Comparison of ENCODE assay signal across 21 cellular contexts in the genomic region with DNA sequence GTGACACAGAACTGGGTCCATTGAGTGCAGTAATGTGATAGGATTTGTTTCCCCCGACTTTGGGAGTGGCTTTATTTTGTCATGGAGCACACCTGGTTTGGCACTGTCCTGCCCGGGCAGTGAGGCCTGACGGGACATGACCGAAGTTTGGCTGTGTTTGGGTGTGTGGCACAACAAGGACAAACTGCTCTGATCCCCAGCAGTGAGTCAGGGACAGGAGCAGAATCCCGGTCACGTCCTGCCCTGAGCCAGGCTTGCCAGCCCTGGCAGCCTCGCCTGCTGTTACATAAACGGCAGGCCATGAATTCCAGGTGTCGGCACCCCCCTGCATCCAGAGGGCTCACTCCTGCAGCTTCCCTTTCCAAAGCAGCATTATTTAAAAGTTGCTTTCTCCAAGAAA. TPM values are rescaled to one million over a fixed set of nuclear protein-coding genes. Genes with fewer than 3 reads are reported as not detected.
DNase-seq lines count a peak whose midpoint lies in the region; ATAC-seq, FAIRE-seq and TF ChIP-seq lines count a peak whose summit lies in the region.
"Had no signal": no experiment of that assay in that cellular context is flagged by ENCODE, and none has a peak within 500 bp of the region (broad histone marks: within the 10 kb centered on the region; RNA-seq: fewer than 3 reads in every experiment).

No MANE protein-coding gene starts in this region.

- intact Hi-C loops in esophagus squamous epithelium (cut with DNase I): no loop called here
- intact Hi-C loops in HepG2 (cut with micrococcal nuclease; ENCODE audit: unreplicated experiment): no loop called here
- intact Hi-C loops in esophagus muscularis mucosa (cut with DNase I): no loop called here

- TF ChIP-seq RAD21 in HepG2 (CRISPR knock-in tag; IDR thresholded peaks at IDR 0.05): no peak

- TF ChIP-seq EP300 in HepG2 (IDR thresholded peaks at IDR 0.05; ENCODE audit: low read depth in 2 of 2, low read length in 2 of 2): no peak
- no peak for TF ChIP-seq EP300 in HepG2 (CRISPR knock-in tag; IDR thresholded peaks at IDR 0.05; ENCODE audit: borderline replicate concordance)
- TF ChIP-seq EP300 in esophagus muscularis mucosa (IDR thresholded peaks at IDR 0.05): no peak

- H3K4me1 ChIP-seq in esophagus squamous epithelium (peaks cover 17 to 94% (median 60%) of the 10 kb centered on the region in 3 donors), HepG2 (ENCODE audit: insufficient read depth, low read length) (peaks cover 15% of the 10 kb centered on the region), esophagus muscularis mucosa (peaks cover 18 to 44% (median 28%) of the 10 kb centered on the region in 4 donors)
- H3K4me1 ChIP-seq: tibial artery had no signal

- peaks cover 59% of the 10 kb centered on the region for H3K36me3 Mint-ChIP-seq in WTC11

- H3K9me3 ChIP-seq in esophagus squamous epithelium: no peaks in the 10 kb centered on the region
- H3K9me3 ChIP-seq in HepG2 (ENCODE audit: low read length): no peaks in the 10 kb centered on the region
- H3K9me3 ChIP-seq in esophagus muscularis mucosa: no peaks in the 10 kb centered on the region
- H3K9me3 ChIP-seq: tibial artery had no signal

- DNase-seq in WTC11 (ENCODE audit: low spot score) (no peak), esophagus squamous epithelium (lab: John Stamatoyannopoulos, UW) (no peak), HepG2 (ENCODE audit: low spot score) (no peak), Ammon's horn (ENCODE audit: low spot score) (no peak), midbrain (lab: John Stamatoyannopoulos, UW) (no peak), esophagus muscularis mucosa (ENCODE audit: extremely low spot score) (no peak), amniotic stem cell (lab: John Stamatoyannopoulos, UW) (no peak)
- DNase-seq: activated CD4-positive, alpha-beta T cell treated with anti-CD3 and anti-CD28 coated beads for 36 hours; activated CD8-positive, alpha-beta memory T cell treated with anti-CD3 and anti-CD28 coated beads, Interleukin-2, amount 50 U/mL, for 4 hours; activated effector memory CD4-positive, alpha-beta T cell treated with Interleukin-2 at 50 U/mL for 16 hours; activated naive CD8-positive, alpha-beta T cell treated with anti-CD3 and anti-CD28 coated beads, Interleukin-2, amount 50 U/mL, for 24 hours; CD8-positive, alpha-beta memory T cell; immature natural killer cell; Karpas-422; NCI-H1092 treated with DMSO at 0.1 percent for 48 hours; stimulated activated CD4-positive, alpha-beta T cell treated with anti-CD3 and anti-CD28 coated beads, Interleukin-15, amount 100 ng/mL, for 24 hours; SW 1271 had no signal

- H3K4me3 ChIP-seq in esophagus squamous epithelium (no peak overlapping the region), HepG2 (replicated peaks in 1 of 3; ENCODE audit: insufficient read depth in 1 of 3, low read depth in 2 of 3, low read length in 3 of 3) (no peak overlapping the region), skin epidermis (no peak overlapping the region), esophagus muscularis mucosa (no peak overlapping the region)
- H3K4me3 ChIP-seq: tibial artery had no signal

- no peaks in the 10 kb centered on the region for H3K27me3 Mint-ChIP-seq in WTC11 (ENCODE audit: low read depth)
- H3K27me3 Mint-ChIP-seq: activated CD4-positive, alpha-beta T cell treated with anti-CD3 and anti-CD28 coated beads for 36 hours; activated naive CD8-positive, alpha-beta T cell treated with anti-CD3 and anti-CD28 coated beads, Interleukin-2, amount 50 U/mL, for 24 hours had no signal

- H3K36me3 ChIP-seq in esophagus squamous epithelium (peaks cover 0 to 47% (median 3%) of the 10 kb centered on the region in 3 donors), HepG2 (replicated peaks in 1 of 2; ENCODE audit: control insufficient read depth in 1 of 2, insufficient read depth in 2 of 2, low read length in 2 of 2) (peaks cover 5 to 35% of the 10 kb centered on the region in 2 experiments; a peak in 4 of 5 replicates), esophagus muscularis mucosa (peaks cover 12 to 56% (median 46%) of the 10 kb centered on the region in 4 donors)

- H3K9ac ChIP-seq in HepG2 (ENCODE audit: insufficient read depth, low read depth, low read length): no peak overlapping the region

- TF ChIP-seq POLR2A in esophagus squamous epithelium (IDR thresholded peaks at IDR 0.05) (no peak), HepG2 (IDR thresholded peaks at IDR 0.05; ENCODE audit: insufficient read depth in 1 of 2, low read depth in 2 of 2, low read length in 2 of 2) (no peak), esophagus muscularis mucosa (IDR thresholded peaks at IDR 0.05; ENCODE audit: low read depth) (no peak)

- CTCF ChIA-PET in WTC11 (lab: Charles Lee) (interaction anchor here (1.3 to 1.5 kb wide), 2 partner anchors 11 to 12 kb away, joined by 3 to 4 read pairs; no protein-coding TSS in a partner anchor), HepG2 (lab: Yijun Ruan, JAX; ENCODE audit: low intra/inter-chr PET ratio, low total read pairs) (no interaction called here)

- H3K4me1 Mint-ChIP-seq in WTC11: peaks cover 9% of the 10 kb centered on the region
- H3K4me1 Mint-ChIP-seq: activated CD4-positive, alpha-beta T cell treated with anti-CD3 and anti-CD28 coated beads for 36 hours; activated naive CD8-positive, alpha-beta T cell treated with anti-CD3 and anti-CD28 coated beads, Interleukin-2, amount 50 U/mL, for 24 hours; CD8-positive, alpha-beta memory T cell; immature natural killer cell; neural crest cell had no signal

- FAIRE-seq in HepG2 (lab: Jason Lieb, UNC): no peak
- FAIRE-seq: TTC549 had no signal

- no peaks in the 10 kb centered on the region for H3K79me2 ChIP-seq in HepG2 (ENCODE audit: insufficient read depth, low read length)

- WGBS in esophagus squamous epithelium, 2 donors: 33 to 53% methylated on average over 7 to 8 of the region's 9 CpGs
- 73% methylated on average over 5 of the region's 9 CpGs for WGBS in HepG2 (ENCODE audit: low lambda C conversion rate)
- WGBS in esophagus muscularis mucosa: 48% methylated on average over 9 of the region's 9 CpGs

- H2AFZ ChIP-seq in HepG2 (ENCODE audit: low read length): no peak overlapping the region

- H3K27ac Mint-ChIP-seq in WTC11: peak overlapping the region; percentile 84
- H3K27ac Mint-ChIP-seq: activated CD4-positive, alpha-beta T cell treated with anti-CD3 and anti-CD28 coated beads for 36 hours; activated naive CD8-positive, alpha-beta T cell treated with anti-CD3 and anti-CD28 coated beads, Interleukin-2, amount 50 U/mL, for 24 hours; CD8-positive, alpha-beta memory T cell; immature natural killer cell had no signal

- no peak for TF ChIP-seq CTCF in WTC11 (IDR thresholded peaks at IDR 0.05)
- no peak for TF ChIP-seq CTCF in esophagus squamous epithelium (IDR thresholded peaks at IDR 0.05)
- no peak for TF ChIP-seq CTCF in HepG2 (CRISPR knock-in tag; IDR thresholded peaks at IDR 0.05)
- no peak for TF ChIP-seq CTCF in esophagus muscularis mucosa (IDR thresholded peaks at IDR 0.05)

- POLR2A ChIA-PET in WTC11 (lab: Charles Lee) (interaction anchor here (0.7 kb wide), 1 partner anchor 299 kb away, joined by 5 read pairs; no protein-coding TSS in a partner anchor), HepG2 (lab: Yijun Ruan, JAX) (interaction anchor here (0.7 to 0.8 kb wide), 2 partner anchors 19 to 45 kb away, joined by 3 read pairs; no protein-coding TSS in a partner anchor)

- BruUV-seq in HepG2 (replicated peaks; lab: Mats Ljungman, UMichigan): no TSS peak

- H3K4me3 Mint-ChIP-seq in WTC11: no peak overlapping the region
- H3K4me3 Mint-ChIP-seq: activated CD4-positive, alpha-beta T cell treated with anti-CD3 and anti-CD28 coated beads for 36 hours; activated naive CD8-positive, alpha-beta T cell treated with anti-CD3 and anti-CD28 coated beads, Interleukin-2, amount 50 U/mL, for 24 hours; CD8-positive, alpha-beta memory T cell; immature natural killer cell; neural crest cell had no signal

- ATAC-seq in WTC11 (0 out of 2 replicates have a peak, but pooled peaks have one; percentile 32), HepG2 (peak; percentile 40; the same call in 2 of the 3 replicates)
- ATAC-seq: activated CD4-positive, alpha-beta T cell treated with anti-CD3 and anti-CD28 coated beads for 36 hours; activated naive CD8-positive, alpha-beta T cell treated with anti-CD3 and anti-CD28 coated beads, Interleukin-2, amount 50 U/mL, for 24 hours had no signal

- in situ Hi-C loops in HepG2 (cut with HindIII; ENCODE audit: extremely low pct_ligation_motif_present, low pct_unique_long_range_greater_than_20kb): no loop called here

- H3K27ac ChIP-seq in esophagus squamous epithelium (peak overlapping the region; percentile 90 to 93 (median 92)), HepG2 (ENCODE audit: extremely low read length, insufficient read depth, low read length) (no peak overlapping the region), skin epidermis (peak overlapping the region in 19 of 21 experiments; percentile 39 to 90 (median 77)), esophagus muscularis mucosa (replicated peaks in 1 of 4) (peak overlapping the region in 2 of 4 donors; percentile 30 to 71)
- H3K27ac ChIP-seq: tibial artery had no signal

- no peaks in the 10 kb centered on the region for H3K27me3 ChIP-seq in esophagus squamous epithelium
- no peaks in the 10 kb centered on the region; a peak in 1 of 5 replicates for H3K27me3 ChIP-seq in HepG2 (ENCODE audit: control insufficient read depth in 1 of 2, insufficient read depth in 2 of 2, low read length in 2 of 2)
- no peaks in the 10 kb centered on the region for H3K27me3 ChIP-seq in esophagus muscularis mucosa
- H3K27me3 ChIP-seq: tibial artery had no signal

- H3K9me3 Mint-ChIP-seq in WTC11: peaks cover 5% of the 10 kb centered on the region
- H3K9me3 Mint-ChIP-seq: activated naive CD8-positive, alpha-beta T cell treated with anti-CD3 and anti-CD28 coated beads, Interleukin-2, amount 50 U/mL, for 24 hours; CD8-positive, alpha-beta memory T cell; immature natural killer cell; neural crest cell had no signal

- no peaks in the 10 kb centered on the region for H4K20me1 ChIP-seq in HepG2 (ENCODE audit: insufficient read depth, low read length)

- H3K4me2 ChIP-seq in HepG2 (ENCODE audit: low read depth, low read length): no peak overlapping the region

RNA-seq across cellular contexts. Expression of gene IMPA2, which starts 45.7 kb away (rescaled TPM):
- 98.8 to 113 TPM (median 108 TPM) in 3 replicates for total RNA-seq in WTC11 (2021)
- total RNA-seq in esophagus squamous epithelium: 100 to 1,000 TPM; 121 to 235 (median 164) TPM
- 65.4 and 71.8 TPM in 2 replicates for total RNA-seq in HepG2 (2016; rRNA removed; fragmentation: Illumina TruSeq; extraction: Trizol)
- total RNA-seq in HepG2 (2016; cell fraction: cytosol; rRNA removed; fragmentation: Illumina TruSeq; extraction: Trizol; ENCODE audit: low read depth): 77.7 and 94.9 TPM in 2 replicates
- total RNA-seq in HepG2 (2016; cell fraction: insoluble cytoplasmic fraction; rRNA removed; fragmentation: Illumina TruSeq; extraction: Trizol): 58.3 and 76.5 TPM in 2 replicates
- 122 and 147 TPM in 2 replicates for total RNA-seq in HepG2 (2016; cell fraction: membrane; rRNA removed; fragmentation: Illumina TruSeq; extraction: Trizol)
- total RNA-seq in HepG2 (2016; cell fraction: nucleus; rRNA removed; fragmentation: Illumina TruSeq; extraction: Trizol): 55.6 and 62.0 TPM in 2 replicates
- 28.8 and 37.8 TPM in 2 replicates for polyA plus RNA-seq in HepG2 (2011; rRNA removed)
- polyA plus RNA-seq in HepG2 (2011; cell fraction: cytosol; rRNA removed): 28.2 and 43.4 TPM in 2 replicates
- 104 and 146 TPM in 2 replicates for polyA plus RNA-seq in HepG2 (2011; cell fraction: nucleus; rRNA removed)
- 56.2 and 62.5 TPM in 2 replicates for polyA plus RNA-seq in HepG2 (2012)
- 83.4 and 111 TPM in 2 replicates for polyA plus RNA-seq in HepG2 (2016; cell fraction: cytosol; fragmentation: Illumina TruSeq; extraction: Trizol; ENCODE audit: low read depth)
- polyA plus RNA-seq in HepG2 (2016; cell fraction: insoluble cytoplasmic fraction; fragmentation: Illumina TruSeq; extraction: Trizol; ENCODE audit: low read depth): 68.3 and 79.3 TPM in 2 replicates
- 118 and 138 TPM in 2 replicates for polyA plus RNA-seq in HepG2 (2016; cell fraction: membrane; fragmentation: Illumina TruSeq; extraction: Trizol; ENCODE audit: low read depth)
- polyA plus RNA-seq in HepG2 (2016; cell fraction: nucleus; fragmentation: Illumina TruSeq; extraction: Trizol; ENCODE audit: insufficient read depth, low read depth): 90.9 and 102 TPM in 2 replicates
- 45.6 and 172 TPM in 2 replicates for polyA minus RNA-seq in HepG2 (2011; rRNA and poly(A)+ RNA removed; ENCODE audit: low replicate concordance)
- polyA minus RNA-seq in HepG2 (2011; cell fraction: cytosol; rRNA and poly(A)+ RNA removed): 12.3 and 17.3 TPM in 2 replicates
- polyA minus RNA-seq in HepG2 (2011; cell fraction: nucleus; rRNA and poly(A)+ RNA removed): 22.8 and 37.2 TPM in 2 replicates
- 100 to 1,000 TPM in 3 of 4 donors, 10 to 100 TPM in 1; 90.1 to 317 (median 165) TPM for total RNA-seq in esophagus muscularis mucosa
